8 cellular contexts compared by ENCODE assay signal in the genomic region with DNA sequence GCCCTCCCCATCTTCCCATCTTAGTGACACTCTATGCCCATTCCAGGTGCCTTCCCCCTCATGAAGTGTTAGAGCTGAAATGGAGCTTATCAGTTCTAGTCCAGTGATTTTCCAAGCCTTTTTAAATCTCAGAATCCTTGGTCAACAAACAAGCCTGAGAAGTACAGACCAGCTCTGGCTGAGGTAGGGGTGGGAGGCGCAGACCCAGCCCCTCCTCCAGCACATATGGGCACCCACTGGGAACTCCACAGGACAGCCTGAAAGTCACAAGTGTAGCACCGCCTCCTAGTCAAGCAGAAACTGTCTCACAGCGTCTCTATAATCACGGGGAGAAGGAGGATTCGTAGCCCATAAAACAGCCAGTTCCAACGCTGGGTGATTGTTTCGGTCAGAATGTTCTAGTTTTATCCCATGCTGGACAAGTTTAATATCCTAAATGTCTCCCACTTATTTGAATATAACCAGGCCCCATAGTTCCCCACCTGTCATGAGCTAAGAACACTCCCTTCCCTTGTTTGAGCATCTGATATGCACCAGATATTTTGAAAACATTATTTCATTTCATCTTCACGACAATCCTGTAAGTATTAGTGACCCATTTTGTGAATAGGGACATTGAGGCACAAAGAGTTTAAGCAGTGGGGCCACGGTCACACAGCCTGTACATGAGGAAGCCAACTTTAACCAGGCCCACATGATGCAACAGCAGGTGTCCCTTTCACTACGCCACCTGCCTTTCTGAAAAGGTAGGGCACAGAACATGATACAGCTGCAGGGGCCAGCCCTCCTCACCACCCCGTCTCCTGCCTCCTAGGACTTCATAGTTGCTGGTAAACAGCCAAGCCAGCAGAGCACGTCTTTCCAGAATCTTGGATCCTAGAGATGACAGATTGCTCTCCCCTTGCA. TPM values are rescaled to one million over a fixed set of nuclear protein-coding genes. Genes with fewer than 3 reads are reported as not detected.
DNase-seq lines count a peak whose midpoint lies in the region; ATAC-seq and TF ChIP-seq lines count a peak whose summit lies in the region.

No MANE protein-coding gene starts in this region.

- no peaks in the 10 kb centered on the region for H3K9me3 ChIP-seq in right atrium auricular region

- no peak for TF ChIP-seq CTCF in right atrium auricular region (IDR thresholded peaks at IDR 0.05)
- no peak for TF ChIP-seq CTCF in dorsolateral prefrontal cortex (IDR thresholded peaks at IDR 0.05 in 54 of 56, conservative IDR thresholded peaks at IDR 0.05 in 2 of 56; ENCODE audit: low read depth in 1 of 56, partially characterized antibody in 56 of 56)

- H3K27ac ChIP-seq in right atrium auricular region (peak overlapping the region; percentile 23 to 55), dorsolateral prefrontal cortex (peak overlapping the region in 56 of 59 donors; percentile 8 to 87 (median 74)), rectal smooth muscle tissue (ENCODE audit: low read depth, low read length) (peak overlapping the region; percentile 47)

- no peaks in the 10 kb centered on the region for H3K27me3 ChIP-seq in right atrium auricular region
- no peaks in the 10 kb centered on the region for H3K27me3 ChIP-seq in dorsolateral prefrontal cortex
- no peaks in the 10 kb centered on the region for H3K27me3 ChIP-seq in rectal smooth muscle tissue (ENCODE audit: control insufficient read depth, insufficient read depth, low read length)

- H3K36me3 ChIP-seq in right atrium auricular region (peaks cover 35% of the 10 kb centered on the region), rectal smooth muscle tissue (ENCODE audit: control insufficient read depth, insufficient read depth, low read length) (peaks cover 7% of the 10 kb centered on the region)

- H3K9ac ChIP-seq in rectal smooth muscle tissue (ENCODE audit: low read length): no peak overlapping the region

- DNase-seq in right atrium auricular region (ENCODE audit: low spot score) (no peak), left ventricle myocardium superior (no peak), NCI-H748 treated with DMSO at 0.1 percent for 48 hours (lab: John Stamatoyannopoulos, UW) (peak; percentile 57), dorsolateral prefrontal cortex (peak in 1 of 10 donors; percentile 36), cerebellum (ENCODE audit: low spot score) (no peak), midbrain (lab: John Stamatoyannopoulos, UW) (no peak)

- no peak overlapping the region for H3K4me3 ChIP-seq in right atrium auricular region
- H3K4me3 ChIP-seq in dorsolateral prefrontal cortex: peak overlapping the region in 3 of 59 donors; percentile 38 to 58 (median 58)
- H3K4me3 ChIP-seq in rectal smooth muscle tissue (ENCODE audit: low read length): no peak overlapping the region

- no peak for ATAC-seq in left ventricle myocardium superior
- peak; percentile 50 for ATAC-seq in HG03039 (IDR thresholded peaks at IDR 0.05; ENCODE audit: unreplicated experiment)

- H3K4me1 ChIP-seq in right atrium auricular region (peaks cover 0 to 51% of the 10 kb centered on the region in 2 donors), rectal smooth muscle tissue (ENCODE audit: control insufficient read depth, insufficient read depth, low read length) (peaks cover 43% of the 10 kb centered on the region)

- intact Hi-C loops in left ventricle myocardium superior (cut with micrococcal nuclease) (no loop called here), dorsolateral prefrontal cortex (cut with DNase I) (loop anchor here in 1 of 2 donors (10.0 kb wide), 1 partner anchor 81 kb away; a partner anchor contains a TSS)

RNA-seq across cellular contexts. Expression of a gene that starts 40.1 kb away (rescaled TPM):
- total RNA-seq in right atrium auricular region (10 to 100 TPM; 12.1 to 25.2 TPM), left ventricle myocardium superior (9.7 TPM), dorsolateral prefrontal cortex (10 to 100 TPM in 109 of 120 experiments, 1 to 10 TPM in 11; 7.7 to 42.4 (median 16.0) TPM), cerebellum (7.7 TPM)
